ENCODE assay signal across 8 cellular contexts in genomic region chr17:40803617-40804082, GRCh38. TPM values are rescaled to one million over a fixed set of nuclear protein-coding genes. Genes with fewer than 3 reads are reported as not detected.
DNase-seq lines count a peak whose midpoint lies in the region; ATAC-seq and TF ChIP-seq lines count a peak whose summit lies in the region.

No MANE protein-coding gene starts in this region.

- H3K36me3 Mint-ChIP-seq in CD4-positive, CD25-positive, alpha-beta regulatory T cell, result no peaks in the 10 kb centered on the region
- H3K36me3 Mint-ChIP-seq in central memory CD8-positive, alpha-beta T cell (ENCODE audit: insufficient read depth), result no peaks in the 10 kb centered on the region

- H3K27ac Mint-ChIP-seq in CD4-positive, CD25-positive, alpha-beta regulatory T cell, result no peak overlapping the region
- no peak overlapping the region for H3K27ac Mint-ChIP-seq in central memory CD8-positive, alpha-beta T cell (ENCODE audit: low read depth)

- H3K4me1 ChIP-seq in CD4-positive, CD25-positive, alpha-beta regulatory T cell (ENCODE audit: control insufficient read depth, insufficient read depth, low read length, poor library complexity, severe bottlenecking), result peaks cover 3% of the 10 kb centered on the region

- H3K36me3 ChIP-seq in CD4-positive, CD25-positive, alpha-beta regulatory T cell (ENCODE audit: control insufficient read depth, insufficient read depth, low read length), result no peaks in the 10 kb centered on the region

- H3K27me3 ChIP-seq in CD4-positive, CD25-positive, alpha-beta regulatory T cell (ENCODE audit: control insufficient read depth, insufficient read depth, low read length), result peaks cover 60% of the 10 kb centered on the region

- no peak overlapping the region for H3K4me3 Mint-ChIP-seq in CD4-positive, CD25-positive, alpha-beta regulatory T cell
- H3K4me3 Mint-ChIP-seq in central memory CD8-positive, alpha-beta T cell, result no peak overlapping the region

- peak; percentile 58 to 76 (median 59) for DNase-seq in CD4-positive, CD25-positive, alpha-beta regulatory T cell
- peak; percentile 63 for DNase-seq in HFF-Myc (ENCODE audit: extremely low read depth, low read depth)
- DNase-seq in NCI-H510A treated with DMSO at 0.1 percent for 48 hours (lab: John Stamatoyannopoulos, UW), result peak; percentile 82
- peak; percentile 64 to 69 for DNase-seq in activated CD4-positive, alpha-beta T cell treated with anti-CD3 and anti-CD28 coated beads for 24 hours (ENCODE audit: low read depth in 2 of 2)
- DNase-seq in central memory CD8-positive, alpha-beta T cell (ENCODE audit: low spot score in 2 of 2), result peak; percentile 52 to 55
- peak; percentile 75 for DNase-seq in left lobe of liver (ENCODE audit: low spot score)
- peak; percentile 69 to 70 for DNase-seq in stimulated activated CD4-positive, alpha-beta T cell treated with anti-CD3 and anti-CD28 coated beads, Interleukin-4, amount 100 ng/mL, for 48 hours (ENCODE audit: low read depth in 2 of 2)

- peak; percentile 94 for TF ChIP-seq CTCF in HFF-Myc (IDR thresholded peaks at IDR 0.05; ENCODE audit: low read depth, low read length, missing control alignments)

- H3K27ac ChIP-seq in CD4-positive, CD25-positive, alpha-beta regulatory T cell (ENCODE audit: insufficient read depth, low read length, poor library complexity, severe bottlenecking), result no peak overlapping the region

- no peaks in the 10 kb centered on the region for H3K9me3 ChIP-seq in CD4-positive, CD25-positive, alpha-beta regulatory T cell (ENCODE audit: control insufficient read depth in 2 of 2, low read length in 2 of 2)

- H3K9me3 Mint-ChIP-seq in CD4-positive, CD25-positive, alpha-beta regulatory T cell, result peaks cover 0 to 2% (median 0%) of the 10 kb centered on the region in 7 donors
- no peaks in the 10 kb centered on the region for H3K9me3 Mint-ChIP-seq in central memory CD8-positive, alpha-beta T cell

- H3K27me3 Mint-ChIP-seq in CD4-positive, CD25-positive, alpha-beta regulatory T cell, result peaks cover 56% of the 10 kb centered on the region
- peaks cover 47% of the 10 kb centered on the region for H3K27me3 Mint-ChIP-seq in central memory CD8-positive, alpha-beta T cell

- peak; percentile 78 to 81 for ATAC-seq in CD4-positive, CD25-positive, alpha-beta regulatory T cell (ENCODE audit: low read depth in 2 of 2)
- peak; percentile 71 for ATAC-seq in central memory CD8-positive, alpha-beta T cell (replicated peaks; ENCODE audit: extremely low read depth, poor library complexity, severe bottlenecking)
- ATAC-seq in left lobe of liver, result peak; percentile 100
- no peak for ATAC-seq in GM18498 (IDR thresholded peaks at IDR 0.05; ENCODE audit: unreplicated experiment)

- H3K4me1 Mint-ChIP-seq in CD4-positive, CD25-positive, alpha-beta regulatory T cell, result peaks cover 0 to 3% (median 1%) of the 10 kb centered on the region in 4 donors
- H3K4me1 Mint-ChIP-seq in central memory CD8-positive, alpha-beta T cell, result no peaks in the 10 kb centered on the region

- no peak overlapping the region for H3K4me3 ChIP-seq in CD4-positive, CD25-positive, alpha-beta regulatory T cell (ENCODE audit: low read depth, low read length)
- no peak overlapping the region for H3K4me3 ChIP-seq in HFF-Myc (replicated peaks; ENCODE audit: low read depth, low read length)

RNA-seq across cellular contexts. Expression of gene KRT28, which starts 3.9 kb away (rescaled TPM):
- not detected for total RNA-seq in CD4-positive, CD25-positive, alpha-beta regulatory T cell
- not detected for polyA plus RNA-seq in CD4-positive, CD25-positive, alpha-beta regulatory T cell
- total RNA-seq in left lobe of liver, result not detected

RNA-seq across cellular contexts. Expression of gene KRT10, which starts 18.8 kb away (rescaled TPM):
- 28.1 TPM for total RNA-seq in CD4-positive, CD25-positive, alpha-beta regulatory T cell
- 100 to 1,000 TPM; 125 to 172 (median 148) TPM for polyA plus RNA-seq in CD4-positive, CD25-positive, alpha-beta regulatory T cell
- total RNA-seq in left lobe of liver, result 12.2 TPM

RNA-seq across cellular contexts. Expression of gene KRT27, which starts 21.3 kb away (rescaled TPM):
- total RNA-seq in CD4-positive, CD25-positive, alpha-beta regulatory T cell, result not detected
- polyA plus RNA-seq in CD4-positive, CD25-positive, alpha-beta regulatory T cell, result not detected
- total RNA-seq in left lobe of liver, result not detected

RNA-seq across cellular contexts. Expression of gene KRT26, which starts 31.6 kb away (rescaled TPM):
- total RNA-seq in CD4-positive, CD25-positive, alpha-beta regulatory T cell, result not detected
- polyA plus RNA-seq in CD4-positive, CD25-positive, alpha-beta regulatory T cell, result not detected
- total RNA-seq in left lobe of liver, result not detected

RNA-seq across cellular contexts. Expression of gene KRT25, which starts 48.5 kb away (rescaled TPM):
- total RNA-seq in CD4-positive, CD25-positive, alpha-beta regulatory T cell, result not detected
- polyA plus RNA-seq in CD4-positive, CD25-positive, alpha-beta regulatory T cell, result not detected
- not detected for total RNA-seq in left lobe of liver
